8 cellular contexts compared by ENCODE assay signal in genomic region chr17:30477758-30478115, GRCh38. TPM values are rescaled to one million over a fixed set of nuclear protein-coding genes. Genes with fewer than 3 reads are reported as not detected.
DNase-seq lines count a peak whose midpoint lies in the region; ATAC-seq and TF ChIP-seq lines count a peak whose summit lies in the region.

No MANE protein-coding gene starts in this region.

- H3K9me3 Mint-ChIP-seq in activated naive CD8-positive, alpha-beta T cell treated with anti-CD3 and anti-CD28 coated beads for 36 hours: no peaks in the 10 kb centered on the region

- peak overlapping the region; percentile 81 for H3K4me2 ChIP-seq in DOHH2 (ENCODE audit: low read length)

- H3K4me1 ChIP-seq in DOHH2 (ENCODE audit: control insufficient read depth, low read length) (peaks cover 24% of the 10 kb centered on the region), gastrocnemius medialis (peaks cover 23 to 24% of the 10 kb centered on the region in 2 donors)

- H4K20me1 ChIP-seq in DOHH2 (ENCODE audit: control insufficient read depth, insufficient read depth, low read depth, low read length): no peaks in the 10 kb centered on the region

- in situ Hi-C loops in gastrocnemius medialis (cut with MboI; ENCODE audit: low sequenced_read_pairs in 4 of 4): no loop called here

- peak overlapping the region; percentile 96 for H3K27ac Mint-ChIP-seq in activated naive CD8-positive, alpha-beta T cell treated with anti-CD3 and anti-CD28 coated beads for 36 hours

- H3K9me3 ChIP-seq in DOHH2 (ENCODE audit: control insufficient read depth, insufficient read depth, low read length) (no peaks in the 10 kb centered on the region), gastrocnemius medialis (no peaks in the 10 kb centered on the region)

- no peak for TF ChIP-seq POLR2A in gastrocnemius medialis (IDR thresholded peaks at IDR 0.05)

- peak; percentile 16 for ATAC-seq in HG03354 (IDR thresholded peaks at IDR 0.05; ENCODE audit: poor library complexity, severe bottlenecking, unreplicated experiment)
- peak; percentile 11 for ATAC-seq in left ventricle myocardium superior
- ATAC-seq in gastrocnemius medialis: peak in 1 of 2 donors; percentile 13
- ATAC-seq in HG03520 (IDR thresholded peaks at IDR 0.05; ENCODE audit: unreplicated experiment): no peak
- no peak for ATAC-seq in HG02763 (IDR thresholded peaks at IDR 0.05; ENCODE audit: unreplicated experiment)

- peak overlapping the region; percentile 86 for H3K4me3 ChIP-seq in DOHH2 (ENCODE audit: low read length)
- peak overlapping the region; percentile 74 to 99 (median 88) for H3K4me3 ChIP-seq in gastrocnemius medialis

- intact Hi-C loops in left ventricle myocardium superior (cut with micrococcal nuclease): no loop called here
- intact Hi-C loops in gastrocnemius medialis (cut with DNase I; ENCODE audit: low total_unique reads): loop anchor here (2.0 to 10.0 kb wide), 4 partner anchors 99 to 1665 kb away; partner anchors contain the start of genes ATAD5, CPD and RHOT1

- peaks cover 47% of the 10 kb centered on the region for H3K79me2 ChIP-seq in DOHH2 (ENCODE audit: control insufficient read depth, low read length)

- DNase-seq in activated naive CD8-positive, alpha-beta T cell treated with anti-CD3 and anti-CD28 coated beads for 36 hours: no peak
- DNase-seq in left ventricle myocardium superior (no peak), gastrocnemius medialis (no peak), NCI-H2081 (lab: John Stamatoyannopoulos, UW) (no peak)

- peaks cover 36% of the 10 kb centered on the region for H3K4me1 Mint-ChIP-seq in activated naive CD8-positive, alpha-beta T cell treated with anti-CD3 and anti-CD28 coated beads for 36 hours

- no peaks in the 10 kb centered on the region for H3K9me2 ChIP-seq in DOHH2 (replicated peaks; ENCODE audit: control insufficient read depth, low read length)

- peak overlapping the region; percentile 100 for H3K4me3 Mint-ChIP-seq in activated naive CD8-positive, alpha-beta T cell treated with anti-CD3 and anti-CD28 coated beads for 36 hours

- H3K27ac ChIP-seq in DOHH2 (ENCODE audit: low read depth, low read length): peak overlapping the region; percentile 46
- peak overlapping the region; percentile 89 to 97 (median 94) for H3K27ac ChIP-seq in gastrocnemius medialis

- peaks cover 7% of the 10 kb centered on the region for H3K27me3 Mint-ChIP-seq in activated naive CD8-positive, alpha-beta T cell treated with anti-CD3 and anti-CD28 coated beads for 36 hours

- H3K36me3 ChIP-seq in DOHH2 (ENCODE audit: control insufficient read depth, low read length) (peaks cover 43% of the 10 kb centered on the region), gastrocnemius medialis (peaks cover 2 to 32% of the 10 kb centered on the region in 2 donors)

- TF ChIP-seq CTCF in DOHH2 (IDR thresholded peaks at IDR 0.05; ENCODE audit: low read depth, low read length, poor library complexity, severe bottlenecking): no peak
- TF ChIP-seq CTCF in gastrocnemius medialis (IDR thresholded peaks at IDR 0.05 in 4 of 5, conservative IDR thresholded peaks at IDR 0.05 in 1 of 5): no peak

- H3K27me3 ChIP-seq in DOHH2 (ENCODE audit: control insufficient read depth, low read length): no peaks in the 10 kb centered on the region
- H3K27me3 ChIP-seq in gastrocnemius medialis: no peaks in the 10 kb centered on the region

- H3F3A ChIP-seq in DOHH2 (ENCODE audit: control insufficient read depth, insufficient read depth): peaks cover 2% of the 10 kb centered on the region; the same call in 1 of the 2 replicates

- peaks cover 17% of the 10 kb centered on the region for H3K36me3 Mint-ChIP-seq in activated naive CD8-positive, alpha-beta T cell treated with anti-CD3 and anti-CD28 coated beads for 36 hours

RNA-seq across cellular contexts. Expression of gene GOSR1, which starts 0.5 kb away (rescaled TPM):
- 10 to 100 TPM; 44.9 to 47.0 TPM for total RNA-seq in activated naive CD8-positive, alpha-beta T cell treated with anti-CD3 and anti-CD28 coated beads for 36 hours
- total RNA-seq in left ventricle myocardium superior (30.7 TPM), gastrocnemius medialis (10 to 100 TPM; 22.7 to 29.1 (median 25.8) TPM)

Comparison
In these comparisons a context has a peak if more than half of its experiments do, and no peak if none do; other contexts are left out.
1. ATAC-seq: peak in HG03354 (single experiment) and left ventricle myocardium superior (single experiment); none in HG03520 (single experiment) and HG02763 (single experiment).